Comparison of ENCODE assay signal across 27 cellular contexts in genomic region chr5:56463944-56464571, GRCh38.
A peak's percentile ranks its signal among the peaks of the same experiment; 100 is the strongest.
DNase-seq lines count a peak whose midpoint lies in the region; ATAC-seq, FAIRE-seq and TF ChIP-seq lines count a peak whose summit lies in the region.
"Had no signal": no experiment of that assay in that cellular context is flagged by ENCODE, and none has a peak within 500 bp of the region (broad histone marks: within the 10 kb centered on the region; RNA-seq: fewer than 3 reads in every experiment).

No MANE protein-coding gene starts in this region.

- FAIRE-seq in HepG2 (lab: Jason Lieb, UNC) = no peak
- FAIRE-seq: GM12892 had no signal

- H3K79me2 ChIP-seq in HepG2 (ENCODE audit: insufficient read depth, low read length) = no peaks in the 10 kb centered on the region

- peak overlapping the region; percentile 59 for H3K27ac ChIP-seq in HepG2 (ENCODE audit: extremely low read length, insufficient read depth, low read length)
- H3K27ac ChIP-seq in right lobe of liver = no peak overlapping the region
- no peak overlapping the region for H3K27ac ChIP-seq in RWPE1
- no peak overlapping the region for H3K27ac ChIP-seq in lower lobe of right lung
- H3K27ac ChIP-seq: 22Rv1, SJCRH30 had no signal

- TF ChIP-seq CTCF in HepG2 (CRISPR knock-in tag; IDR thresholded peaks at IDR 0.05) (no peak), right lobe of liver (IDR thresholded peaks at IDR 0.05) (no peak), WTC11 (IDR thresholded peaks at IDR 0.05) (no peak), mesothelial cell of epicardium (IDR thresholded peaks at IDR 0.05; ENCODE audit: unreplicated experiment) (no peak), RWPE1 (conservative IDR thresholded peaks at IDR 0.05; ENCODE audit: low read depth) (no peak), lower lobe of right lung (IDR thresholded peaks at IDR 0.05) (no peak)

- H3K4me2 ChIP-seq in HepG2 (ENCODE audit: low read depth, low read length) = no peak overlapping the region

- DNase-seq in HepG2 (ENCODE audit: low spot score) (no peak), right lobe of liver (no peak), WTC11 (ENCODE audit: low spot score) (no peak), mesothelial cell of epicardium (ENCODE audit: low spot score in 2 of 2, unreplicated experiment in 2 of 2) (no peak), SW 1271 (lab: John Stamatoyannopoulos, UW) (no peak), RWPE1 (ENCODE audit: low spot score) (no peak), lower lobe of right lung (no peak)
- DNase-seq in activated CD4-positive, alpha-beta T cell treated with anti-CD3 and anti-CD28 coated beads for 36 hours = no peak
- DNase-seq: ACHN; CD4-positive, alpha-beta memory T cell; COR-L47; DND-41; H7; KBM-7; MV-4-11; NCI-H1105; NCI-H1436 treated with DMSO at 0.1 percent for 48 hours; NCI-H187 treated with DMSO at 0.1 percent for 48 hours; NCI-H446; NCI-H526; NCI-H82; NK-92 treated with Interleukin-12 subunit alpha and Interleukin-12 subunit beta, amount 100 ng/mL, for 24 hours; PC-3; SJCRH30 had no signal

- H3K4me1 ChIP-seq in HepG2 (ENCODE audit: insufficient read depth, low read length) (peaks cover 67% of the 10 kb centered on the region), right lobe of liver (no peaks in the 10 kb centered on the region), lower lobe of right lung (peaks cover 11% of the 10 kb centered on the region)
- H3K4me1 ChIP-seq: SJCRH30 had no signal

- H3K27me3 Mint-ChIP-seq in WTC11 (ENCODE audit: low read depth) (no peaks in the 10 kb centered on the region), mesothelial cell of epicardium (ENCODE audit: low read depth) (no peaks in the 10 kb centered on the region)
- no peaks in the 10 kb centered on the region for H3K27me3 Mint-ChIP-seq in activated CD4-positive, alpha-beta T cell treated with anti-CD3 and anti-CD28 coated beads for 36 hours
- H3K27me3 Mint-ChIP-seq: CD4-positive, alpha-beta memory T cell had no signal

- TF ChIP-seq RAD21 in HepG2 (CRISPR knock-in tag; IDR thresholded peaks at IDR 0.05) = no peak

- H3K9ac ChIP-seq in HepG2 (ENCODE audit: insufficient read depth, low read depth, low read length) = no peak overlapping the region

- no peaks in the 10 kb centered on the region for H3K36me3 Mint-ChIP-seq in WTC11
- H3K36me3 Mint-ChIP-seq in mesothelial cell of epicardium = no peaks in the 10 kb centered on the region
- H3K36me3 Mint-ChIP-seq in activated CD4-positive, alpha-beta T cell treated with anti-CD3 and anti-CD28 coated beads for 36 hours (ENCODE audit: low read depth) = no peaks in the 10 kb centered on the region

- no peaks in the 10 kb centered on the region for H4K20me1 ChIP-seq in HepG2 (ENCODE audit: insufficient read depth, low read length)

- no TSS peak for BruUV-seq in HepG2 (replicated peaks; lab: Mats Ljungman, UMichigan)

- H3K4me1 Mint-ChIP-seq in WTC11 (peaks cover 53% of the 10 kb centered on the region), mesothelial cell of epicardium (peaks cover 61% of the 10 kb centered on the region)
- no peaks in the 10 kb centered on the region for H3K4me1 Mint-ChIP-seq in activated CD4-positive, alpha-beta T cell treated with anti-CD3 and anti-CD28 coated beads for 36 hours

- H2AFZ ChIP-seq in HepG2 (ENCODE audit: low read length) = no peak overlapping the region

- no peak for ATAC-seq in HepG2
- ATAC-seq in right lobe of liver = no peak
- ATAC-seq in WTC11 = peak; percentile 80
- ATAC-seq in activated CD4-positive, alpha-beta T cell treated with anti-CD3 and anti-CD28 coated beads for 36 hours = no peak
- ATAC-seq in lower lobe of right lung = no peak
- ATAC-seq: PC-3, Right ventricle myocardium inferior had no signal

- POLR2A ChIA-PET in HepG2 (lab: Yijun Ruan, JAX) = interaction anchor here (1.5 to 2.2 kb wide), 3 partner anchors 12 to 16 kb away, joined by 3 to 17 read pairs (median 14); no protein-coding TSS in a partner anchor
- POLR2A ChIA-PET in WTC11 (lab: Charles Lee) = no interaction called here
- POLR2A ChIA-PET in RWPE1 (lab: Yijun Ruan, JAX; ENCODE audit: low non-redundant PET) = no interaction called here
- POLR2A ChIA-PET in activated CD4-positive, alpha-beta T cell treated with anti-CD3 and anti-CD28 coated beads for 36 hours (lab: Charles Lee) = no interaction called here

- no peaks in the 10 kb centered on the region for H3K9me3 ChIP-seq in HepG2 (ENCODE audit: low read length)
- no peaks in the 10 kb centered on the region for H3K9me3 ChIP-seq in right lobe of liver
- no peaks in the 10 kb centered on the region for H3K9me3 ChIP-seq in lower lobe of right lung
- H3K9me3 ChIP-seq: SJCRH30 had no signal

- CTCF ChIA-PET in HepG2 (lab: Yijun Ruan, JAX; ENCODE audit: low intra/inter-chr PET ratio, low total read pairs) (no interaction called here), WTC11 (lab: Charles Lee) (no interaction called here), RWPE1 (lab: Yijun Ruan, JAX) (no interaction called here)
- CTCF ChIA-PET in activated CD4-positive, alpha-beta T cell treated with anti-CD3 and anti-CD28 coated beads for 36 hours (lab: Charles Lee) = no interaction called here

- H3K4me3 ChIP-seq in HepG2 (replicated peaks in 1 of 3; ENCODE audit: insufficient read depth in 1 of 3, low read depth in 2 of 3, low read length in 3 of 3) (no peak overlapping the region), right lobe of liver (no peak overlapping the region), lower lobe of right lung (no peak overlapping the region)
- H3K4me3 ChIP-seq: SJCRH30 had no signal

- WGBS in HepG2 (ENCODE audit: low lambda C conversion rate) = 97% methylated on average over 4 of the region's 4 CpGs
- 100% methylated on average over 3 of the region's 4 CpGs for WGBS in right lobe of liver (ENCODE audit: insufficient coverage, low coverage, low lambda C conversion rate, missing lambda C conversion rate)

- H3K36me3 ChIP-seq in HepG2 (replicated peaks in 1 of 2; ENCODE audit: control insufficient read depth in 1 of 2, insufficient read depth in 2 of 2, low read length in 2 of 2) (no peaks in the 10 kb centered on the region; a peak in 2 of 5 replicates), right lobe of liver (no peaks in the 10 kb centered on the region), lower lobe of right lung (no peaks in the 10 kb centered on the region)
- H3K36me3 ChIP-seq: SJCRH30 had no signal

- in situ Hi-C loops in HepG2 (cut with HindIII; ENCODE audit: extremely low pct_ligation_motif_present, low pct_unique_long_range_greater_than_20kb) = no loop called here

- intact Hi-C loops in HepG2 (cut with micrococcal nuclease; ENCODE audit: unreplicated experiment) = loop anchor here (10.0 kb wide), 1 partner anchor 529 kb away; no protein-coding TSS in a partner anchor
- intact Hi-C loops in right lobe of liver (cut with DNase I) = no loop called here
- intact Hi-C loops in activated CD4-positive, alpha-beta T cell treated with anti-CD3 and anti-CD28 coated beads for 36 hours (cut with DNase I, micrococcal nuclease) = no loop called here
- intact Hi-C loops in lower lobe of right lung (cut with DNase I) = no loop called here

- H3K27me3 ChIP-seq in HepG2 (ENCODE audit: control insufficient read depth in 1 of 2, insufficient read depth in 2 of 2, low read length in 2 of 2) = no peaks in the 10 kb centered on the region
- H3K27me3 ChIP-seq in right lobe of liver = no peaks in the 10 kb centered on the region
- no peaks in the 10 kb centered on the region for H3K27me3 ChIP-seq in lower lobe of right lung (ENCODE audit: low read depth)
- H3K27me3 ChIP-seq: SJCRH30 had no signal

- TF ChIP-seq EP300 in HepG2 (IDR thresholded peaks at IDR 0.05; ENCODE audit: low read depth in 2 of 2, low read length in 2 of 2) = no peak
- TF ChIP-seq EP300 in HepG2 (CRISPR knock-in tag; IDR thresholded peaks at IDR 0.05; ENCODE audit: borderline replicate concordance) = no peak

- TF ChIP-seq POLR2A in HepG2 (IDR thresholded peaks at IDR 0.05; ENCODE audit: insufficient read depth in 1 of 2, low read depth in 2 of 2, low read length in 2 of 2) = no peak
- TF ChIP-seq POLR2A in right lobe of liver (IDR thresholded peaks at IDR 0.05) = no peak

- H3K27ac Mint-ChIP-seq in WTC11 (peak overlapping the region; percentile 57; the same call in 1 of the 2 replicates), mesothelial cell of epicardium (peak overlapping the region; percentile 45)
- H3K27ac Mint-ChIP-seq in activated CD4-positive, alpha-beta T cell treated with anti-CD3 and anti-CD28 coated beads for 36 hours = no peak overlapping the region
- H3K27ac Mint-ChIP-seq: CD4-positive, alpha-beta memory T cell had no signal

- no peak overlapping the region for H3K4me3 Mint-ChIP-seq in WTC11
- no peak overlapping the region for H3K4me3 Mint-ChIP-seq in mesothelial cell of epicardium
- no peak overlapping the region for H3K4me3 Mint-ChIP-seq in activated CD4-positive, alpha-beta T cell treated with anti-CD3 and anti-CD28 coated beads for 36 hours
- H3K4me3 Mint-ChIP-seq: CD4-positive, alpha-beta memory T cell had no signal

- no peaks in the 10 kb centered on the region for H3K9me3 Mint-ChIP-seq in WTC11
- no peaks in the 10 kb centered on the region for H3K9me3 Mint-ChIP-seq in mesothelial cell of epicardium
- H3K9me3 Mint-ChIP-seq in activated CD4-positive, alpha-beta T cell treated with anti-CD3 and anti-CD28 coated beads for 36 hours (ENCODE audit: low read depth) = no peaks in the 10 kb centered on the region

TF ChIP-seq in HepG2, 621 proteins besides CTCF, POLR2A, EP300 and RAD21 (continues in another document):
- TF ChIP-seq ZNF17 (CRISPR knock-in tag; IDR thresholded peaks at IDR 0.05) = no peak
- TF ChIP-seq SNAPC5 (CRISPR knock-in tag; IDR thresholded peaks at IDR 0.05; ENCODE audit: borderline replicate concordance) = no peak

TF ChIP-seq in WTC11, 78 proteins besides CTCF, POLR2A, EP300 and RAD21 (continues in another document):
- TF ChIP-seq NR3C1 (CRISPR knock-in tag; conservative IDR thresholded peaks at IDR 0.05; ENCODE audit: low read depth) = no peak
- no peak for TF ChIP-seq TP53 (CRISPR knock-in tag; IDR thresholded peaks at IDR 0.05)
- TF ChIP-seq JAZF1 (CRISPR knock-in tag; IDR thresholded peaks at IDR 0.05) = no peak
- no peak for TF ChIP-seq MAX (CRISPR knock-in tag; IDR thresholded peaks at IDR 0.05)
- no peak for TF ChIP-seq CREM (CRISPR knock-in tag; IDR thresholded peaks at IDR 0.05)
- TF ChIP-seq ZNF671 (CRISPR knock-in tag; IDR thresholded peaks at IDR 0.05) = no peak
